ENCODE assay signal across 13 cellular contexts in the genomic region with DNA sequence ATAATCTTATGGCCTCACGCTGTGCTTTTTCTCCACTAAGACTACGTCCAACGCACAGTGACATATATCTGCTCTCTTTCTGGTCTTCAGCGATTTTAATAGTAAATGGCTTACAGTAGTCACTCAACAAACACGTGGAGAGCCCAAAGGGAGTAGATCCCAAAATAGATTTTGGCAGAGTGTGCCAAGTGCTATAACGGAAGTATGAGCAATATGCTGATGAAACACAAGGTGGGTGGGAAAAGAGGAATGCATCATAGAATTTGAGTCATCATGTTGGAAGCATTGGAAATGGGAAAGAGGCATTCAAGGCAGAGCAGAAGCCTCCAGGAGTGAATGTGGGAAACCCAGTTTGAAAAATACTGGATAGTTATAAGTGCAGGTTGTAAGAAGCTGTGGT.
DNase-seq lines count a peak whose midpoint lies in the region; TF ChIP-seq lines count a peak whose summit lies in the region.
"Had no signal": no experiment of that assay in that cellular context is flagged by ENCODE, and none has a peak within 500 bp of the region (broad histone marks: within the 10 kb centered on the region; RNA-seq: fewer than 3 reads in every experiment).

No MANE protein-coding gene starts in this region.

- H3K4me3 ChIP-seq in AG04449 (ENCODE audit: low read depth, low read length), result no peak overlapping the region
- H3K4me3 ChIP-seq: GM12878 had no signal

- TF ChIP-seq CTCF in AG04449 (IDR thresholded peaks at IDR 0.05; ENCODE audit: insufficient read depth, low read length, missing control alignments), result no peak

- CTCF ChIA-PET in AG04449 (lab: Yijun Ruan, JAX), result no interaction called here

- DNase-seq in AG04449 (ENCODE audit: low read depth, low spot score) (peak; percentile 95), HS-5 (ENCODE audit: low read depth) (peak; percentile 96), astrocyte of the hippocampus (ENCODE audit: low read depth, low spot score) (peak; percentile 80), hepatic stellate cell (ENCODE audit: low spot score) (peak; percentile 84), hippocampal formation (lab: John Stamatoyannopoulos, UW) (no peak), T-helper 2 cell (no peak), cerebellum (ENCODE audit: low spot score) (no peak), NCI-H1436 treated with DMSO at 0.1 percent for 48 hours (lab: John Stamatoyannopoulos, UW) (no peak)
- DNase-seq: activated T-cell treated with anti-CD3 and anti-CD28 coated beads for 4 hours; NK-92 treated with Interleukin-12 subunit alpha and Interleukin-12 subunit beta, amount 100 ng/mL, for 24 hours; stimulated activated CD4-positive, alpha-beta T cell treated with anti-CD3 and anti-CD28 coated beads, Interleukin-15, amount 100 ng/mL, for 24 hours; stimulated activated naive B cell treated with anti-CD40 and anti-IgM and Interleukin-4, amounts not matched to agents 10 μg/mL and 1 μg/mL and 100 μg/mL, for 72 hours had no signal

- POLR2A ChIA-PET in AG04449 (lab: Yijun Ruan, JAX), result no interaction called here

Comparison
In these comparisons a context has a peak if more than half of its experiments do, and no peak if none do; other contexts are left out.
1. DNase-seq: peak in AG04449 (single experiment), HS-5 (single experiment), astrocyte of the hippocampus (single experiment) and hepatic stellate cell (single experiment); none in hippocampal formation (0 of 2), T-helper 2 cell (0 of 5), cerebellum (single experiment) and NCI-H1436 treated with DMSO at 0.1 percent for 48 hours (single experiment).